ENCODE assay signal across 13 cellular contexts in the genomic region with DNA sequence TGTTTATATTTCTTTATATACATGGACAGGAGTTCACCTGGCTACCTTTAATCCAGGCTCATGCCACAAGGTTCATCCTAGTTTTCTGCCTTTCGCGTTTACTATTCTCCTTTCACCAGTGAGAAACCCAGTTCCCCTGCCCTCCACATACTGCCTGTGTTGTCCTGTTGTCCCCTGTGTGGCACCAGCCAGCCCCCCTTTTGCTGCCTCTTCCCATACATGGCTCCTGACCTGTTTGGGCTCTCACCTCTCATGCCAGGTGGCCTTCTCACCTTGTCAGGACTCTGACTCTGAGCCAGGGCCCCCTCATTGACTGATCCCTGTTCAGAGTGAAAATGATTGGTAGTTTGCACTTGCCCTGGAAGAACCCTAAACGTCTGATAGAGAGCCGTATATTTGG. TPM values are rescaled to one million over a fixed set of nuclear protein-coding genes. Genes with fewer than 3 reads are reported as not detected.
DNase-seq lines count a peak whose midpoint lies in the region; ATAC-seq, FAIRE-seq and TF ChIP-seq lines count a peak whose summit lies in the region.
"Had no signal": no experiment of that assay in that cellular context is flagged by ENCODE, and none has a peak within 500 bp of the region (broad histone marks: within the 10 kb centered on the region; RNA-seq: fewer than 3 reads in every experiment).

No MANE protein-coding gene starts in this region.

- no peak for ATAC-seq in activated CD8-positive, alpha-beta memory T cell treated with anti-CD3 and anti-CD28 coated beads, Interleukin-2, amount 10 ng/mL, durations not matched to agents 7 days and 5 days
- ATAC-seq in T-helper 17 cell: no peak
- ATAC-seq in GM19455 (IDR thresholded peaks at IDR 0.05; ENCODE audit: unreplicated experiment): no peak

- H3K9me3 ChIP-seq in T-helper 17 cell (ENCODE audit: control insufficient read depth, low read length, poor library complexity, severe bottlenecking) (no peaks in the 10 kb centered on the region), endothelial cell of umbilical vein (replicated peaks; ENCODE audit: control insufficient read depth, insufficient read depth, low read length) (no peaks in the 10 kb centered on the region), skeletal muscle satellite cell (replicated peaks; ENCODE audit: low read length) (no peaks in the 10 kb centered on the region), uterus (no peaks in the 10 kb centered on the region)
- H3K9me3 ChIP-seq: adrenal gland, spleen had no signal

- FAIRE-seq in endothelial cell of umbilical vein (lab: Jason Lieb, UNC): no peak

- TF ChIP-seq CTCF in endothelial cell of umbilical vein (IDR thresholded peaks at IDR 0.05; ENCODE audit: extremely low read depth in 1 of 2, insufficient read depth in 1 of 2, low read depth in 1 of 2, low read length in 2 of 2) (no peak), uterus (IDR thresholded peaks at IDR 0.05) (no peak)

- no peak overlapping the region for H3K9ac ChIP-seq in endothelial cell of umbilical vein (replicated peaks; ENCODE audit: extremely low read depth, insufficient read depth, low read length)
- peak overlapping the region; percentile 53 for H3K9ac ChIP-seq in skeletal muscle satellite cell (ENCODE audit: low read depth, low read length)

- peaks cover 18% of the 10 kb centered on the region for H3K4me1 Mint-ChIP-seq in activated CD8-positive, alpha-beta memory T cell treated with anti-CD3 and anti-CD28 coated beads, Interleukin-2, amount 10 ng/mL, durations not matched to agents 7 days and 5 days
- H3K4me1 Mint-ChIP-seq in T-helper 17 cell: peaks cover 39% of the 10 kb centered on the region

- no peak overlapping the region for H3K27ac Mint-ChIP-seq in activated CD8-positive, alpha-beta memory T cell treated with anti-CD3 and anti-CD28 coated beads, Interleukin-2, amount 10 ng/mL, durations not matched to agents 7 days and 5 days
- H3K27ac Mint-ChIP-seq in T-helper 17 cell: peak overlapping the region; percentile 94

- peaks cover 50% of the 10 kb centered on the region for H3K36me3 Mint-ChIP-seq in activated CD8-positive, alpha-beta memory T cell treated with anti-CD3 and anti-CD28 coated beads, Interleukin-2, amount 10 ng/mL, durations not matched to agents 7 days and 5 days
- peaks cover 9% of the 10 kb centered on the region for H3K36me3 Mint-ChIP-seq in T-helper 17 cell (ENCODE audit: low read depth)

- no peaks in the 10 kb centered on the region for H4K20me1 ChIP-seq in endothelial cell of umbilical vein (replicated peaks; ENCODE audit: control insufficient read depth, extremely low read depth, insufficient read depth, low read length)

- dilution Hi-C loops in endothelial cell of umbilical vein (cut with MboI; ENCODE audit: extremely low pct_ligation_motif_present, low sequenced_read_pairs): no loop called here

- no peaks in the 10 kb centered on the region for H3K9me3 Mint-ChIP-seq in activated CD8-positive, alpha-beta memory T cell treated with anti-CD3 and anti-CD28 coated beads, Interleukin-2, amount 10 ng/mL, durations not matched to agents 7 days and 5 days (ENCODE audit: low read depth)

- no peak overlapping the region for H2AFZ ChIP-seq in endothelial cell of umbilical vein (ENCODE audit: low read depth, low read length)

- no peak overlapping the region for H3K4me3 Mint-ChIP-seq in activated CD8-positive, alpha-beta memory T cell treated with anti-CD3 and anti-CD28 coated beads, Interleukin-2, amount 10 ng/mL, durations not matched to agents 7 days and 5 days
- H3K4me3 Mint-ChIP-seq in T-helper 17 cell: peak overlapping the region; percentile 90

- peaks cover 47% of the 10 kb centered on the region for H3K79me2 ChIP-seq in endothelial cell of umbilical vein (ENCODE audit: control insufficient read depth, insufficient read depth, low read length)

- H3K27ac ChIP-seq in endothelial cell of umbilical vein (ENCODE audit: insufficient read depth, low read depth, low read length): peak overlapping the region; percentile 60
- H3K27ac ChIP-seq in uterus: peak overlapping the region in 1 of 2 donors; percentile 34
- H3K27ac ChIP-seq: adrenal gland, spleen had no signal

- no peaks in the 10 kb centered on the region for H3K9me1 ChIP-seq in endothelial cell of umbilical vein (replicated peaks; ENCODE audit: control insufficient read depth, extremely low read depth, insufficient read depth, low read length)

- H3K4me3 ChIP-seq in endothelial cell of umbilical vein (replicated peaks in 1 of 3; ENCODE audit: insufficient read depth in 1 of 3, low read depth in 1 of 3, low read length in 3 of 3) (no peak overlapping the region), skeletal muscle satellite cell (ENCODE audit: low read length) (peak overlapping the region; percentile 18), uterus (no peak overlapping the region)
- H3K4me3 ChIP-seq: adrenal gland had no signal

- BruUV-seq in endothelial cell of umbilical vein (replicated peaks; lab: Mats Ljungman, UMichigan): no TSS peak

- no peak for TF ChIP-seq POLR2A in endothelial cell of umbilical vein (IDR thresholded peaks at IDR 0.05; ENCODE audit: low read depth, low read length)
- TF ChIP-seq POLR2A in uterus (IDR thresholded peaks at IDR 0.05): no peak

- CTCF ChIA-PET in activated CD8-positive, alpha-beta memory T cell treated with anti-CD3 and anti-CD28 coated beads, Interleukin-2, amount 10 ng/mL, durations not matched to agents 7 days and 5 days (lab: Charles Lee): interaction anchor here (1.4 kb wide), 1 partner anchor 24 kb away, joined by 5 read pairs; no protein-coding TSS in a partner anchor
- CTCF ChIA-PET in endothelial cell of umbilical vein (lab: Charles Lee): interaction anchor here (1.0 kb wide), 1 partner anchor 83 kb away, joined by 3 read pairs; no protein-coding TSS in a partner anchor

- POLR2A ChIA-PET in endothelial cell of umbilical vein (lab: Charles Lee): no interaction called here

- H3K4me2 ChIP-seq in endothelial cell of umbilical vein (ENCODE audit: insufficient read depth, low read length) (no peak overlapping the region), skeletal muscle satellite cell (ENCODE audit: low read length) (peak overlapping the region; percentile 51)

- no peaks in the 10 kb centered on the region for H3K27me3 Mint-ChIP-seq in activated CD8-positive, alpha-beta memory T cell treated with anti-CD3 and anti-CD28 coated beads, Interleukin-2, amount 10 ng/mL, durations not matched to agents 7 days and 5 days
- H3K27me3 Mint-ChIP-seq in T-helper 17 cell: no peaks in the 10 kb centered on the region

- peak; percentile 45 for DNase-seq in activated CD8-positive, alpha-beta memory T cell treated with anti-CD3 and anti-CD28 coated beads, Interleukin-2, amount 50 U/mL, for 48 hours
- no peak for DNase-seq in activated CD8-positive, alpha-beta memory T cell treated with anti-CD3 and anti-CD28 coated beads, Interleukin-2, amount 10 ng/mL, durations not matched to agents 7 days and 5 days
- DNase-seq in T-helper 17 cell (no peak), endothelial cell of umbilical vein (ENCODE audit: low read depth, low spot score) (no peak), SK-N-DZ (ENCODE audit: low spot score) (no peak), uterus (no peak)
- DNase-seq: activated CD4-positive, alpha-beta T cell treated with anti-CD3 and anti-CD28 coated beads, Interleukin-2, amount 50 U/mL, for 4 hours; NCI-H1092; NCI-H2227 treated with DMSO at 0.1 percent for 48 hours; spleen had no signal

- intact Hi-C loops in endothelial cell of umbilical vein (cut with micrococcal nuclease) (no loop called here), uterus (cut with DNase I; ENCODE audit: low total_unique reads) (no loop called here)

- H3K27me3 ChIP-seq in endothelial cell of umbilical vein (ENCODE audit: control insufficient read depth in 2 of 2, insufficient read depth in 2 of 2, low read length in 2 of 2): no peaks in the 10 kb centered on the region
- H3K27me3 ChIP-seq in skeletal muscle satellite cell (ENCODE audit: control insufficient read depth, insufficient read depth, low read length): no peaks in the 10 kb centered on the region
- H3K27me3 ChIP-seq in uterus: no peaks in the 10 kb centered on the region
- H3K27me3 ChIP-seq: adrenal gland, spleen had no signal

- H3K4me1 ChIP-seq in endothelial cell of umbilical vein (ENCODE audit: control insufficient read depth, extremely low read depth, insufficient read depth, low read length) (peaks cover 10% of the 10 kb centered on the region), skeletal muscle satellite cell (ENCODE audit: control insufficient read depth, insufficient read depth, low read length) (peaks cover 59% of the 10 kb centered on the region), uterus (no peaks in the 10 kb centered on the region)

- H3K36me3 ChIP-seq in endothelial cell of umbilical vein (ENCODE audit: control insufficient read depth in 2 of 2, extremely low read depth in 1 of 2, insufficient read depth in 2 of 2, low read length in 2 of 2): peaks cover 0 to 3% of the 10 kb centered on the region in 2 experiments
- H3K36me3 ChIP-seq in skeletal muscle satellite cell (ENCODE audit: insufficient read depth, low read length): peaks cover 56% of the 10 kb centered on the region
- no peaks in the 10 kb centered on the region for H3K36me3 ChIP-seq in uterus

TF ChIP-seq in endothelial cell of umbilical vein, 7 proteins besides CTCF, POLR2A, EP300 and RAD21 (continues in another document):
- TF ChIP-seq FOS (IDR thresholded peaks at IDR 0.05; ENCODE audit: borderline replicate concordance, insufficient read depth, low read length) (no peak), MYC (IDR thresholded peaks at IDR 0.05; ENCODE audit: low read depth, low read length) (no peak), EZH2 (IDR thresholded peaks at IDR 0.05; ENCODE audit: borderline replicate concordance, low read depth, low read length, severe bottlenecking) (no peak)

RNA-seq across cellular contexts. Expression of a gene that starts 13.6 kb away (rescaled TPM):
- total RNA-seq in activated CD8-positive, alpha-beta memory T cell treated with anti-CD3 and anti-CD28 coated beads, Interleukin-2, amount 10 ng/mL, durations not matched to agents 7 days and 5 days: 10 to 100 TPM; 34.5 to 35.6 TPM
- 10 to 100 TPM; 11.9 to 14.3 TPM for total RNA-seq in T-helper 17 cell
- total RNA-seq in endothelial cell of umbilical vein: 16.2 and 16.7 TPM in 2 replicates
- 12.3 and 12.9 TPM in 2 replicates for polyA plus RNA-seq in endothelial cell of umbilical vein
- polyA plus RNA-seq in endothelial cell of umbilical vein (2011; cell fraction: cytosol; rRNA removed): 10.0 and 12.8 TPM in 2 replicates
- polyA plus RNA-seq in endothelial cell of umbilical vein (2011; cell fraction: nucleus; rRNA removed): 20.4 and 29.6 TPM in 2 replicates
- 15.9 and 20.9 TPM in 2 replicates for polyA plus RNA-seq in endothelial cell of umbilical vein (2012)
- 18.1 and 19.0 TPM in 2 replicates for polyA minus RNA-seq in endothelial cell of umbilical vein
- polyA minus RNA-seq in endothelial cell of umbilical vein (2011; cell fraction: cytosol; rRNA and poly(A)+ RNA removed): 7.8 TPM
- polyA minus RNA-seq in endothelial cell of umbilical vein (2011; cell fraction: nucleus; rRNA and poly(A)+ RNA removed): 7.3 and 10.1 TPM in 2 replicates
- total RNA-seq in skeletal muscle satellite cell (2012; rRNA removed): 29.5 and 35.0 TPM in 2 replicates
- polyA plus RNA-seq in SK-N-DZ (2014; cell fraction: cytosol; rRNA removed): 18.3 and 18.4 TPM in 2 replicates
- polyA plus RNA-seq in SK-N-DZ (2014; cell fraction: nucleus; rRNA removed): 15.4 and 30.0 TPM in 2 replicates
- total RNA-seq in uterus: 10 to 100 TPM in 2 of 4 donors, 1 to 10 TPM in 2; 4.9 to 40.5 (median 18.6) TPM
